ENCODE assay signal across 8 cellular contexts in the genomic region with DNA sequence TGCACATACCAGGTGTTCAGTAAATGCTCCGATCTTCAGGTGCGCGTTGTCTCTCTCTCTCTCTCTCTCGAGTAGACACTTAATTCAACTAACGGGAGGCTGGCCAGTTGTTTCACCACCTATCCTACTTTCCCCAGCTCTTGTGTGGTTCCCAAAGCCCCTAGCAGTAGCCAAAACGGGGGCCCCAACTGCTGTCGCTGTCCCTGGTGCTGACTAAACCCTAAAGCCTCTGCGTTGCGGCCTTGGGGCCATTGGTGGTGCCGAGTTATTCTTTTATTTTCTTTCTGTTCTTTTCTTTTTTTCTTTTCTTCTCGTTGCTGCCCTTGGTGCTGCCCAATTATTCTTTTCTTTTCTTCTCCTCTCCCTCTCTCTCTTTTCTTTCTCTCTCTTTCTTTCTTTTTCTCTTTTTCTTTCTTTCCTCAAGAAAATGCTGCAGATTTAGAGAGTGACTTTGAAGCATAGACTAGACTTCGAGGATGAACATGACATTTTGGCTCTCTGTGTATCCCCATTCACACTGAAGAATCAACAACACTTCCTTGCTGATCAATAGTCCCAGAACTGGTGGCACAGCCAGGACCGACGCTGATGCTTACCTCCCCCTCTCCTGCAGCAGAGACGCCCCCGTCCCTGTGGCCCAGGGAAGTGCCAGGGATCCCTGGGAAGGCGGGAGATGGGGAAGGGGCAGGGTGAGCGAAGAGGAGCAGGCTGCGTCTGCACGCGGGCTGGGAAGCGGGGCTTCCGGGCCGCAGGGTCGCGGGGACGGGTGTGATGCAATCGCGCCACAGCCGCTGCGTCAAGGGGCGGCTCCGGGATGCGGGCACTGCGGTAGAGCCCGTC. TPM values are rescaled to one million over a fixed set of nuclear protein-coding genes. Genes with fewer than 3 reads are reported as not detected.
DNase-seq lines count a peak whose midpoint lies in the region; ATAC-seq and TF ChIP-seq lines count a peak whose summit lies in the region.

FBLL1 (plus strand) TSS at position 785 of the 840 bp plus-strand sequence. CDS start 200 bp downstream, outside the sequence.

- H3K27ac Mint-ChIP-seq in IgD-negative memory B cell, result peak within 1 kb of the TSS in 2 of 3 donors; percentile 71 to 80
- no peak within 1 kb of the TSS for H3K27ac Mint-ChIP-seq in activated CD8-positive, alpha-beta memory T cell treated with anti-CD3 and anti-CD28 coated beads, Interleukin-2, amount 10 ng/mL, durations not matched to agents 7 days and 5 days

- peaks cover 0 to 5% (median 4%) of the 10 kb centered on the region in 3 donors for H3K4me1 Mint-ChIP-seq in IgD-negative memory B cell
- peaks cover 11% of the 10 kb centered on the region for H3K4me1 Mint-ChIP-seq in activated CD8-positive, alpha-beta memory T cell treated with anti-CD3 and anti-CD28 coated beads, Interleukin-2, amount 10 ng/mL, durations not matched to agents 7 days and 5 days

- H3K9me3 Mint-ChIP-seq in IgD-negative memory B cell, result peaks cover 0 to 7% (median 3%) of the 10 kb centered on the region in 3 donors
- H3K9me3 Mint-ChIP-seq in activated CD8-positive, alpha-beta memory T cell treated with anti-CD3 and anti-CD28 coated beads, Interleukin-2, amount 10 ng/mL, durations not matched to agents 7 days and 5 days (ENCODE audit: low read depth), result no peaks in the 10 kb centered on the region

- TF ChIP-seq CTCF in fibroblast of pulmonary artery (IDR thresholded peaks at IDR 0.05; ENCODE audit: low read length, missing control alignments), result no peak
- no peak for TF ChIP-seq CTCF in parathyroid adenoma (IDR thresholded peaks at IDR 0.05)

- CTCF ChIA-PET in activated CD8-positive, alpha-beta memory T cell treated with anti-CD3 and anti-CD28 coated beads, Interleukin-2, amount 10 ng/mL, durations not matched to agents 7 days and 5 days (lab: Charles Lee), result no interaction called here

- H2AFZ ChIP-seq in parathyroid adenoma, result peak within 1 kb of the TSS; percentile 93

- H3K4me3 Mint-ChIP-seq in IgD-negative memory B cell, result peak within 1 kb of the TSS; percentile 24 to 83 (median 42)
- H3K4me3 Mint-ChIP-seq in activated CD8-positive, alpha-beta memory T cell treated with anti-CD3 and anti-CD28 coated beads, Interleukin-2, amount 10 ng/mL, durations not matched to agents 7 days and 5 days, result peak within 1 kb of the TSS; percentile 52

- peaks cover 39% of the 10 kb centered on the region for H3K27me3 Mint-ChIP-seq in IgD-negative memory B cell
- H3K27me3 Mint-ChIP-seq in activated CD8-positive, alpha-beta memory T cell treated with anti-CD3 and anti-CD28 coated beads, Interleukin-2, amount 10 ng/mL, durations not matched to agents 7 days and 5 days, result peaks cover 45% of the 10 kb centered on the region

- no peaks in the 10 kb centered on the region for H3K27me3 ChIP-seq in parathyroid adenoma (ENCODE audit: control insufficient read depth, insufficient read depth, low read length)

- peak within 1 kb of the TSS; percentile 62 for H3K4me2 ChIP-seq in parathyroid adenoma (ENCODE audit: low read length)

- DNase-seq in Ammon's horn (ENCODE audit: low spot score) (peak; percentile 42), fibroblast of pulmonary artery (ENCODE audit: low read depth) (peak; percentile 41), dedifferentiated amniotic fluid mesenchymal stem cell (ENCODE audit: extremely low spot score) (no peak)
- DNase-seq in activated CD8-positive, alpha-beta memory T cell treated with anti-CD3 and anti-CD28 coated beads, Interleukin-2, amount 10 ng/mL, durations not matched to agents 7 days and 5 days, result peak; percentile 49

- H3K4me1 ChIP-seq in parathyroid adenoma, result peaks cover 3% of the 10 kb centered on the region

- no peaks in the 10 kb centered on the region for H3K79me2 ChIP-seq in parathyroid adenoma

- ATAC-seq in activated CD8-positive, alpha-beta memory T cell treated with anti-CD3 and anti-CD28 coated beads, Interleukin-2, amount 10 ng/mL, durations not matched to agents 7 days and 5 days, result peak; percentile 39
- ATAC-seq in GM18517 (IDR thresholded peaks at IDR 0.05; ENCODE audit: unreplicated experiment), result no peak
- ATAC-seq in GM21515 (IDR thresholded peaks at IDR 0.05; ENCODE audit: unreplicated experiment), result no peak

- H3K27ac ChIP-seq in parathyroid adenoma, result peak within 1 kb of the TSS; percentile 32

- no peaks in the 10 kb centered on the region for H3K9me3 ChIP-seq in parathyroid adenoma (ENCODE audit: control insufficient read depth, low read length)

- no peak within 1 kb of the TSS for H3K9ac ChIP-seq in parathyroid adenoma

- no peaks in the 10 kb centered on the region for H3K36me3 ChIP-seq in parathyroid adenoma (ENCODE audit: control insufficient read depth, insufficient read depth, low read length)

- H3K36me3 Mint-ChIP-seq in IgD-negative memory B cell, result peaks cover 6% of the 10 kb centered on the region
- H3K36me3 Mint-ChIP-seq in activated CD8-positive, alpha-beta memory T cell treated with anti-CD3 and anti-CD28 coated beads, Interleukin-2, amount 10 ng/mL, durations not matched to agents 7 days and 5 days, result peaks cover 8% of the 10 kb centered on the region

- H3K4me3 ChIP-seq in fibroblast of pulmonary artery (replicated peaks; ENCODE audit: low read depth, low read length) (peak within 1 kb of the TSS; percentile 41), parathyroid adenoma (ENCODE audit: low read depth, low read length) (peak within 1 kb of the TSS; percentile 13)

RNA-seq across cellular contexts. Expression of gene FBLL1, which starts in this region (rescaled TPM):
- not detected for polyA plus RNA-seq in IgD-negative memory B cell
- not detected for total RNA-seq in activated CD8-positive, alpha-beta memory T cell treated with anti-CD3 and anti-CD28 coated beads, Interleukin-2, amount 10 ng/mL, durations not matched to agents 7 days and 5 days

Comparison
In these comparisons a context has a peak if more than half of its experiments do, and no peak if none do; other contexts are left out.
1. Peak in DNase-seq and ATAC-seq in activated CD8-positive, alpha-beta memory T cell treated with anti-CD3 and anti-CD28 coated beads, Interleukin-2, amount 10 ng/mL, durations not matched to agents 7 days and 5 days; RNA of the gene not detected or under 1 TPM.